10 cellular contexts compared by ENCODE assay signal in the genomic region with DNA sequence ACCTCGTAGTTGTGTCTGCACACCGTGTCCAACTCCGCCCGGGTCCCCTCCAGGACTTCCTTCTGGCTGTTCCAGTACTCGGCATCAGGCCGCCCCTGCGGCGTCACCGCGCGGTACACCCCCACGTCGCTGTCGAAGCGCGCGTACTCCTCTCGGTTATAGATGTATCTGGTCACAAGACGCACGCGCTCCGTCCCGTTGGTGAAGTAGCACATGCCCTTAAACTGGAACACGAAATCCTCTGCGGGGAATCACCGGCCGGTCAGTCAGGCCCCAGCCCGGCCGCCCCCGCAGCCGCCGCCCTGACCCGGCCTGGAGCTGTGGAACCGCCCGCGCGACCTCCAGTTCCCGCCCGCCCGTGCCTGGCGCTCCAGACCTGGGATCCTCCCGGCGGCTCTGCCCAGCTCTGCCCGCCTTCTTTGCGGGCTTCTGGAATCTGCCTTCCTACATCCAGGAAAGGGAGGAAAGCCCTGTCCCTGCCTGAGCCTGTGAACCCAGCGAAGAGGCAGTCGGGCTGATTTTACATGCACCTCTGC. TPM values are rescaled to one million over a fixed set of nuclear protein-coding genes. Genes with fewer than 3 reads are reported as not detected.
A peak's percentile ranks its signal among the peaks of the same experiment; 100 is the strongest.
DNase-seq lines count a peak whose midpoint lies in the region; FAIRE-seq and TF ChIP-seq lines count a peak whose summit lies in the region.
"Had no signal": no experiment of that assay in that cellular context is flagged by ENCODE, and none has a peak within 500 bp of the region (broad histone marks: within the 10 kb centered on the region; RNA-seq: fewer than 3 reads in every experiment).

No MANE protein-coding gene starts in this region.

- peak overlapping the region; percentile 73 for H3K4me2 ChIP-seq in keratinocyte (ENCODE audit: control insufficient read depth, extremely low read depth, insufficient read depth, low read depth, low read length)
- H3K4me2 ChIP-seq: A549 had no signal

- DNase-seq in activated effector memory CD4-positive, alpha-beta T cell treated with anti-CD3 and anti-CD28 coated beads, Interleukin-2, amount 50 U/mL, for 16 hours: peak; percentile 80
- no peak for DNase-seq in activated effector memory CD4-positive, alpha-beta T cell treated with Interleukin-2 at 50 U/mL for 16 hours
- DNase-seq in activated T-cell treated with anti-CD3 and anti-CD28 coated beads, Interleukin-2, amount 50 U/mL, for 48 hours: peak; percentile 55 to 63
- no peak for DNase-seq in keratinocyte (ENCODE audit: low read depth, low spot score)
- DNase-seq in transverse colon: peak; percentile 40
- no peak for DNase-seq in RKO (ENCODE audit: low spot score)
- DNase-seq in GF-D8 (lab: John Stamatoyannopoulos, UW): no peak
- no peak for DNase-seq in HCEC 1CT

- H3K36me3 ChIP-seq in keratinocyte (ENCODE audit: control insufficient read depth in 2 of 2, extremely low read depth in 1 of 2, insufficient read depth in 2 of 2, low read length in 2 of 2) (peaks cover 0 to 3% of the 10 kb centered on the region in 2 experiments), transverse colon (no peaks in the 10 kb centered on the region)

- TF ChIP-seq POLR2A in transverse colon (IDR thresholded peaks at IDR 0.05): no peak

- no peaks in the 10 kb centered on the region for H3K9me1 ChIP-seq in keratinocyte (ENCODE audit: control insufficient read depth, extremely low read depth, insufficient read depth, low read length)

- no peaks in the 10 kb centered on the region for H3K79me2 ChIP-seq in keratinocyte (ENCODE audit: control insufficient read depth, insufficient read depth, low read length)

- dilution Hi-C loops in keratinocyte (cut with MboI; ENCODE audit: extremely low pct_ligation_motif_present, low sequenced_read_pairs): no loop called here

- no peaks in the 10 kb centered on the region for H3K9me3 ChIP-seq in keratinocyte (ENCODE audit: control insufficient read depth, low read depth, low read length)
- H3K9me3 ChIP-seq in transverse colon: no peaks in the 10 kb centered on the region
- H3K9me3 ChIP-seq: A549 had no signal

- H3K9ac ChIP-seq in keratinocyte (ENCODE audit: control insufficient read depth, extremely low read depth, insufficient read depth, low read length): peak overlapping the region; percentile 39

- H3K4me3 ChIP-seq in keratinocyte (ENCODE audit: control insufficient read depth in 2 of 3, extremely low read depth in 1 of 3, insufficient read depth in 2 of 3, low read depth in 1 of 3, low read length in 3 of 3) (peak overlapping the region; percentile 26 to 75 (median 49)), transverse colon (no peak overlapping the region)
- H3K4me3 ChIP-seq: A549 had no signal

- TF ChIP-seq CTCF in keratinocyte (optimal IDR thresholded peaks at IDR 0.05 in 1 of 3, IDR thresholded peaks at IDR 0.05 in 1 of 3, conservative IDR thresholded peaks at IDR 0.05 in 1 of 3; ENCODE audit: extremely low read depth in 1 of 3, insufficient read depth in 2 of 3, low read length in 3 of 3): no peak
- no peak for TF ChIP-seq CTCF in transverse colon (IDR thresholded peaks at IDR 0.05)

- in situ Hi-C loops in transverse colon (cut with MboI; ENCODE audit: low pct_ligation_motif_present in 1 of 4, low pct_unique_long_range_greater_than_20kb in 1 of 4, low sequenced_read_pairs in 3 of 4): loop anchor here in 3 of 4 donors (5.0 kb wide), 1 partner anchor 97 kb away; a partner anchor contains a TSS

- no peak for TF ChIP-seq EP300 in transverse colon (IDR thresholded peaks at IDR 0.05; ENCODE audit: low read depth)

- H3K4me1 ChIP-seq in keratinocyte (ENCODE audit: control insufficient read depth, extremely low read depth, insufficient read depth, low read length) (peaks cover 6% of the 10 kb centered on the region), transverse colon (no peaks in the 10 kb centered on the region)
- H3K4me1 ChIP-seq: A549 had no signal

- H2AFZ ChIP-seq in keratinocyte (ENCODE audit: control insufficient read depth, low read length): peak overlapping the region; percentile 80

- FAIRE-seq in keratinocyte (lab: Jason Lieb, UNC): no peak
- FAIRE-seq: A549 had no signal

- intact Hi-C loops in transverse colon (cut with DNase I; ENCODE audit: low total_unique reads): loop anchor here (2.0 kb wide), 1 partner anchor 96 kb away; no protein-coding TSS in a partner anchor

- H3K27me3 ChIP-seq in keratinocyte (ENCODE audit: control insufficient read depth, extremely low read depth, insufficient read depth, low read length) (no peaks in the 10 kb centered on the region), transverse colon (peaks cover 3% of the 10 kb centered on the region)

- no peak overlapping the region for H3K27ac ChIP-seq in keratinocyte (ENCODE audit: control insufficient read depth, insufficient read depth, low read length)
- H3K27ac ChIP-seq in transverse colon: no peak overlapping the region
- H3K27ac ChIP-seq: A549 had no signal

- H4K20me1 ChIP-seq in keratinocyte (ENCODE audit: control insufficient read depth, extremely low read depth, insufficient read depth, low read length): no peaks in the 10 kb centered on the region

- WGBS in transverse colon (ENCODE audit: low coverage in 1 of 2), 2 donors: 30% methylated on average over 20 of the region's 47 CpGs; no CpG with 5 or more reads in 1 of the 2 donors

RNA-seq across cellular contexts. Expression of a gene that starts 1.6 kb away (rescaled TPM):
- polyA plus RNA-seq in keratinocyte: 37.5 to 78.0 TPM (median 40.5 TPM) in 3 replicates
- 6.5 TPM for polyA plus RNA-seq in keratinocyte (2011; ENCODE audit: low read depth)
- 31.3 and 40.2 TPM in 2 replicates for polyA plus RNA-seq in keratinocyte (2011; cell fraction: cytosol; rRNA removed)
- 82.8 and 91.9 TPM in 2 replicates for polyA plus RNA-seq in keratinocyte (2011; cell fraction: nucleus; rRNA removed)
- 20.7 and 30.3 TPM in 2 replicates for polyA plus RNA-seq in keratinocyte (2012; ENCODE audit: low replicate concordance)
- 19.1 to 36.4 TPM (median 35.2 TPM) in 3 replicates for polyA minus RNA-seq in keratinocyte
- 29.4 TPM for polyA minus RNA-seq in keratinocyte (2011; cell fraction: cytosol; rRNA and poly(A)+ RNA removed)
- polyA minus RNA-seq in keratinocyte (2011; cell fraction: nucleus; rRNA and poly(A)+ RNA removed): 52.9 and 56.1 TPM in 2 replicates
- 1 to 10 TPM in 2 of 4 donors, under 1 TPM in 1, not detected in 1; 0.14 to 1.9 (median 1.1) TPM for total RNA-seq in transverse colon
- total RNA-seq: fibroblast of lung had no signal
- polyA plus RNA-seq: A549, fibroblast of lung had no signal

RNA-seq across cellular contexts. Expression of a gene that starts 27.7 kb away (rescaled TPM):
- 0.70 TPM in 1 of 3 replicates, not detected in the others for polyA plus RNA-seq in keratinocyte
- polyA plus RNA-seq in keratinocyte (2011; ENCODE audit: low read depth): not detected
- polyA plus RNA-seq in keratinocyte (2011; cell fraction: cytosol; rRNA removed): not detected in 2 replicates
- polyA plus RNA-seq in keratinocyte (2011; cell fraction: nucleus; rRNA removed): not detected in 2 replicates
- polyA plus RNA-seq in keratinocyte (2012; ENCODE audit: low replicate concordance): 0.34 and 0.54 TPM in 2 replicates
- not detected in 3 replicates for polyA minus RNA-seq in keratinocyte
- not detected for polyA minus RNA-seq in keratinocyte (2011; cell fraction: cytosol; rRNA and poly(A)+ RNA removed)
- not detected in 2 replicates for polyA minus RNA-seq in keratinocyte (2011; cell fraction: nucleus; rRNA and poly(A)+ RNA removed)
- 1 to 10 TPM in 2 of 4 donors, under 1 TPM in 1, not detected in 1; 0.41 to 4.5 (median 3.2) TPM for total RNA-seq in transverse colon
- total RNA-seq: fibroblast of lung had no signal
- polyA plus RNA-seq: A549 had no signal

Comparison
In these comparisons a context has a peak if more than half of its experiments do, and no peak if none do; other contexts are left out.
1. DNase-seq: peak in activated effector memory CD4-positive, alpha-beta T cell treated with anti-CD3 and anti-CD28 coated beads, Interleukin-2, amount 50 U/mL, for 16 hours (single experiment), activated T-cell treated with anti-CD3 and anti-CD28 coated beads, Interleukin-2, amount 50 U/mL, for 48 hours (2 of 2) and transverse colon (single experiment); none in activated effector memory CD4-positive, alpha-beta T cell treated with Interleukin-2 at 50 U/mL for 16 hours (single experiment), keratinocyte (single experiment), RKO (single experiment), GF-D8 (single experiment) and HCEC 1CT (single experiment).
2. H3K4me3 ChIP-seq: peak in keratinocyte (3 of 3); none in transverse colon (0 of 4).